26 cellular contexts compared by ENCODE assay signal in the genomic region with DNA sequence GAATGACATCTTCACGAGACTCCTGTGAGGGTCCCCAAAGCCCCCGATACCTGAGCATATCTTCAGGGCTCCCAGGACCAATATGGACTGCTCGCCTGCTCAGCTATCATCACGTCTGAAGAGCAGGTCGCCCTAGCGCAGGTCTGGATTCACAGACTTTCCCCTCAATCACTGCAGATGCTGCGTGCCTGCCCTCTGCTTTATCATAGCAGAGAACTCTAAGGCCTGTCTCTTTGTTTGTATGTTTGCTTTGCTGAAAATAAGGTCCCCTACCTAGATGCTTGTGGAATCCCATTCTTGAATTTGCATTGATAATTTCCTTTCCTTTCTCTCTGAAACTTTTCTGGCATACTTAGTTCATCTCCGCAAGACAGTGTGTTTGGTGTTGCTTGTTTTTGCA.
"Had no signal": no experiment of that assay in that cellular context is flagged by ENCODE, and none has a peak within 500 bp of the region (broad histone marks: within the 10 kb centered on the region; RNA-seq: fewer than 3 reads in every experiment).

No MANE protein-coding gene starts in this region.

- H3K36me3 ChIP-seq: left lung, right lobe of liver, stomach, tibial nerve, upper lobe of right lung, uterus had no signal

- H3K4me3 Mint-ChIP-seq: effector memory CD8-positive, alpha-beta T cell; mesothelial cell of epicardium; naive B cell; natural killer cell treated with Interleukin-12 subunit alpha and Interleukin-12 subunit beta and Interleukin-15 and Interleukin-18, amount 100 ng/mL, for 72 hours; neural crest cell; stimulated activated effector memory CD8-positive, alpha-beta T cell treated with anti-CD3 and anti-CD28 coated beads, Interleukin-12 subunit alpha, Interleukin-12 subunit beta, amount 100 ng/mL, for 72 hours had no signal

- DNase-seq: dermis blood vessel endothelial cell; effector memory CD8-positive, alpha-beta T cell; left cardiac atrium; left lung; mesenchymal stem cell; mucosa of descending colon; naive B cell; right lobe of liver; stimulated activated CD4-positive, alpha-beta T cell treated with anti-CD3 and anti-CD28 coated beads, Interleukin-12 subunit alpha, Interleukin-12 subunit beta, amount 100 ng/mL, for 4 hours; stimulated activated CD4-positive, alpha-beta T cell treated with anti-CD3 and anti-CD28 coated beads, Interleukin-2, amount 100 ng/mL, for 24 hours; stimulated activated CD4-positive, alpha-beta T cell treated with anti-CD3 and anti-CD28 coated beads, Interleukin-4, amount 100 ng/mL, for 24 hours; stimulated activated naive CD4-positive, alpha-beta T cell treated with Interleukin-2 at 50 U/mL for 16 hours; stomach; substantia nigra; testis; upper lobe of right lung; uterus had no signal

- H3K27me3 ChIP-seq: left lung, right lobe of liver, testis, tibial nerve, upper lobe of right lung had no signal

- H3K27ac Mint-ChIP-seq: effector memory CD8-positive, alpha-beta T cell; natural killer cell treated with Interleukin-12 subunit alpha and Interleukin-12 subunit beta and Interleukin-15 and Interleukin-18, amount 100 ng/mL, for 72 hours; progenitor cell of endocrine pancreas; stimulated activated effector memory CD8-positive, alpha-beta T cell treated with anti-CD3 and anti-CD28 coated beads, Interleukin-12 subunit alpha, Interleukin-12 subunit beta, amount 100 ng/mL, for 72 hours had no signal

- H3K9me3 Mint-ChIP-seq: effector memory CD8-positive, alpha-beta T cell; mesothelial cell of epicardium; natural killer cell treated with Interleukin-12 subunit alpha and Interleukin-12 subunit beta and Interleukin-15 and Interleukin-18, amount 100 ng/mL, for 72 hours; neural crest cell; stimulated activated effector memory CD8-positive, alpha-beta T cell treated with anti-CD3 and anti-CD28 coated beads, Interleukin-12 subunit alpha, Interleukin-12 subunit beta, amount 100 ng/mL, for 72 hours had no signal

- H3K9me3 ChIP-seq: left lung, mucosa of descending colon, right lobe of liver, stomach, testis, tibial nerve, upper lobe of right lung, uterus had no signal

- H3K27ac ChIP-seq: coronary artery, left lung, parathyroid adenoma, right lobe of liver, stomach, testis, tibial nerve, upper lobe of right lung, uterus had no signal

- H3K4me1 Mint-ChIP-seq: naive B cell; neural crest cell; stimulated activated effector memory CD8-positive, alpha-beta T cell treated with anti-CD3 and anti-CD28 coated beads, Interleukin-12 subunit alpha, Interleukin-12 subunit beta, amount 100 ng/mL, for 72 hours had no signal

- H3K36me3 Mint-ChIP-seq: mesothelial cell of epicardium; naive B cell; natural killer cell treated with Interleukin-12 subunit alpha and Interleukin-12 subunit beta and Interleukin-15 and Interleukin-18, amount 100 ng/mL, for 72 hours; stimulated activated effector memory CD8-positive, alpha-beta T cell treated with anti-CD3 and anti-CD28 coated beads, Interleukin-12 subunit alpha, Interleukin-12 subunit beta, amount 100 ng/mL, for 72 hours had no signal

- H3K4me1 ChIP-seq: left lung, parathyroid adenoma, right lobe of liver, stomach, tibial nerve, upper lobe of right lung, uterus had no signal

- ATAC-seq: effector memory CD8-positive, alpha-beta T cell; left cardiac atrium; left lung; mucosa of descending colon; right lobe of liver; stimulated activated effector memory CD8-positive, alpha-beta T cell treated with anti-CD3 and anti-CD28 coated beads, Interleukin-12 subunit alpha, Interleukin-12 subunit beta, amount 100 ng/mL, for 72 hours had no signal

- H3K4me3 ChIP-seq: coronary artery, left lung, mucosa of descending colon, right lobe of liver, smooth muscle cell, stomach, testis, tibial nerve, upper lobe of right lung, uterus had no signal

- H3K9ac ChIP-seq: parathyroid adenoma had no signal
